ENCODE assay signal across 6 cellular contexts in the genomic region with DNA sequence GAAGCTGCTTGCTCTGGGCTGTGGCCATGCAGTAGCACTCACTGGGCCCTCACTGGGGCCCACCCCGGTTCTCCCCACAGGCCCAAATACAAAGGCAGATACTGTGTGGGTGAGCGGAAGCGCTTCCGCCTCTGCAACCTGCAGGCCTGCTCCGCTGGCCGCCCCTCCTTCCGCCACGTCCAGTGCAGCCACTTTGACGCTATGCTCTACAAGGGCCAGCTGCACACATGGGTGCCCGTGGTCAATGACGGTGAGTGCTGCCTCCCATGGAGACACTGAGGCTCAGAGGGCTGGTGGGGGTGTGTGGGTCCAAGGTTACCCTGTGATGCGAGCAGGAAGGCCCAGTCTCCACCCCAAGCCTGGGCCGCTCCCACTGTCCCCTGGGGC.
DNase-seq lines count a peak whose midpoint lies in the region; ATAC-seq, FAIRE-seq and TF ChIP-seq lines count a peak whose summit lies in the region.
"Not testable (repeated sequence)": the region's sequence is repeated elsewhere in the genome, so short reads cannot be mapped to it uniquely, and the experiment has no call there.

No MANE protein-coding gene starts in this region.

- intact Hi-C loops in K562 (cut with micrococcal nuclease); HepG2 (cut with micrococcal nuclease; ENCODE audit: unreplicated experiment): not testable (repeated sequence)

- H2AFZ ChIP-seq in Karpas-422 (ENCODE audit: low read length), result peak overlapping the region; percentile 67; the same call in 1 of the 2 replicates
- H2AFZ ChIP-seq in K562 (ENCODE audit: low read depth, low read length); HepG2 (ENCODE audit: low read length): not testable (repeated sequence)

- BruUV-seq in K562 (replicated peaks; lab: Mats Ljungman, UMichigan); HepG2 (replicated peaks; lab: Mats Ljungman, UMichigan): not testable (repeated sequence)

- in situ Hi-C loops in K562 (cut with MboI), result loop anchor here (5.0 kb wide), 1 partner anchor 799 kb away; no protein-coding TSS in a partner anchor
- in situ Hi-C loops in HepG2 (cut with HindIII; ENCODE audit: extremely low pct_ligation_motif_present, low pct_unique_long_range_greater_than_20kb), result not testable (repeated sequence)

- DNase-seq in Karpas-422 (peak; percentile 63), islet precursor cell (peak; percentile 6)
- DNase-seq in K562 (ENCODE audit: extremely low read depth in 1 of 4, low spot score in 3 of 4); HepG2 (ENCODE audit: low spot score): not testable (repeated sequence)

- H3K79me2 ChIP-seq in Karpas-422 (ENCODE audit: low read length); K562 (ENCODE audit: control insufficient read depth, insufficient read depth, low read length); HepG2 (ENCODE audit: insufficient read depth, low read length): not testable (repeated sequence)

- not testable (repeated sequence) for TF ChIP-seq POLR2A in K562 (conservative IDR thresholded peaks at IDR 0.05); HepG2 (IDR thresholded peaks at IDR 0.05; ENCODE audit: insufficient read depth in 1 of 2, low read depth in 2 of 2, low read length in 2 of 2)

- WGBS in K562 (ENCODE audit: insufficient coverage, low coverage, missing lambda C conversion rate), result 0% methylated on average over 1 of the region's 13 CpGs
- WGBS in HepG2 (ENCODE audit: low lambda C conversion rate), result 20% methylated on average over 1 of the region's 13 CpGs

- POLR2A ChIA-PET in K562 (lab: Yijun Ruan, JAX); HepG2 (lab: Yijun Ruan, JAX): not testable (repeated sequence)

- not testable (repeated sequence) for H3K9ac ChIP-seq in BLaER1; BLaER1 treated with 17β-estradiol and CSF1 and Interleukin-3, amounts not matched to agents 10 nM and 100 nM; K562 (ENCODE audit: insufficient read depth in 1 of 2, low read depth in 2 of 2, low read length in 2 of 2); HepG2 (ENCODE audit: insufficient read depth, low read depth, low read length)
- peak overlapping the region; percentile 17; the same call in 1 of the 2 replicates for H3K9ac ChIP-seq in Karpas-422 (ENCODE audit: low read length)

- H3K4me1 ChIP-seq in BLaER1 (peaks cover 36% of the 10 kb centered on the region), Karpas-422 (ENCODE audit: low read length) (peaks cover 10% of the 10 kb centered on the region), K562 (replicated peaks in 1 of 2; ENCODE audit: control insufficient read depth in 2 of 2, insufficient read depth in 2 of 2, low read length in 2 of 2) (peaks cover 0 to 18% of the 10 kb centered on the region in 2 experiments; a peak in 2 of 5 replicates), HepG2 (ENCODE audit: insufficient read depth, low read length) (peaks cover 11% of the 10 kb centered on the region)
- H3K4me1 ChIP-seq in BLaER1 treated with 17β-estradiol and CSF1 and Interleukin-3, amounts not matched to agents 10 nM and 100 nM, result peaks cover 3 to 34% (median 19%) of the 10 kb centered on the region in 10 experiments; a peak in 16 of 20 replicates

- H4K20me1 ChIP-seq in BLaER1; BLaER1 treated with 17β-estradiol and CSF1 and Interleukin-3, amounts not matched to agents 10 nM and 100 nM; Karpas-422 (ENCODE audit: insufficient read depth, low read depth, low read length); K562 (replicated peaks; ENCODE audit: control insufficient read depth, insufficient read depth, low read length); HepG2 (ENCODE audit: insufficient read depth, low read length): not testable (repeated sequence)

- TF ChIP-seq CTCF in K562 (IDR thresholded peaks at IDR 0.05 in 2 of 3, conservative IDR thresholded peaks at IDR 0.05 in 1 of 3; ENCODE audit: insufficient read depth in 2 of 3, low read depth in 1 of 3, low read length in 3 of 3); HepG2 (CRISPR knock-in tag; IDR thresholded peaks at IDR 0.05): not testable (repeated sequence)

- not testable (repeated sequence) for TF ChIP-seq RAD21 in K562 (CRISPR knock-in tag; conservative IDR thresholded peaks at IDR 0.05 in 1 of 2, IDR thresholded peaks at IDR 0.05 in 1 of 2); HepG2 (CRISPR knock-in tag; IDR thresholded peaks at IDR 0.05)

- H3K27ac ChIP-seq in BLaER1; BLaER1 treated with 17β-estradiol and CSF1 and Interleukin-3, amounts not matched to agents 10 nM and 100 nM; Karpas-422 (ENCODE audit: low read length); K562 (ENCODE audit: extremely low read depth, low read depth, low read length); HepG2 (ENCODE audit: extremely low read length, insufficient read depth, low read length): not testable (repeated sequence)

- not testable (repeated sequence) for TF ChIP-seq EP300 in K562 (IDR thresholded peaks at IDR 0.05; ENCODE audit: low read length); HepG2 (IDR thresholded peaks at IDR 0.05; ENCODE audit: low read depth in 2 of 2, low read length in 2 of 2); HepG2 (CRISPR knock-in tag; IDR thresholded peaks at IDR 0.05; ENCODE audit: borderline replicate concordance)

- H3K4me3 ChIP-seq in BLaER1; BLaER1 treated with 17β-estradiol and CSF1 and Interleukin-3, amounts not matched to agents 10 nM and 100 nM; Karpas-422 (ENCODE audit: low read length); K562: not testable (repeated sequence)
- peak overlapping the region in 1 of 3 experiments; percentile 13; a peak in 1 of 6 replicates for H3K4me3 ChIP-seq in HepG2 (replicated peaks in 1 of 3; ENCODE audit: insufficient read depth in 1 of 3, low read depth in 2 of 3, low read length in 3 of 3)

- CTCF ChIA-PET in K562 (lab: Yijun Ruan, JAX; ENCODE audit: low intra/inter-chr PET ratio); HepG2 (lab: Yijun Ruan, JAX; ENCODE audit: low intra/inter-chr PET ratio, low total read pairs): not testable (repeated sequence)

- not testable (repeated sequence) for H3K9me1 ChIP-seq in K562 (ENCODE audit: control insufficient read depth, insufficient read depth, low read length)

- not testable (repeated sequence) for H3K9me3 ChIP-seq in BLaER1; BLaER1 treated with 17β-estradiol and CSF1 and Interleukin-3, amounts not matched to agents 10 nM and 100 nM (replicated peaks in 1 of 11); Karpas-422 (ENCODE audit: low read length); K562 (replicated peaks; ENCODE audit: control insufficient read depth, insufficient read depth, low read depth, low read length); HepG2 (ENCODE audit: low read length)

- H3K27me3 ChIP-seq in BLaER1; BLaER1 treated with 17β-estradiol and CSF1 and Interleukin-3, amounts not matched to agents 10 nM and 100 nM; Karpas-422 (ENCODE audit: low read length): not testable (repeated sequence)
- peaks cover 7 to 36% of the 10 kb centered on the region in 2 experiments; a peak in 3 of 5 replicates for H3K27me3 ChIP-seq in K562 (ENCODE audit: control insufficient read depth in 2 of 2, insufficient read depth in 2 of 2, low read length in 2 of 2)
- H3K27me3 ChIP-seq in HepG2 (ENCODE audit: control insufficient read depth in 1 of 2, insufficient read depth in 2 of 2, low read length in 2 of 2), result peaks cover 0 to 16% of the 10 kb centered on the region in 2 experiments; a peak in 3 of 5 replicates

- not testable (repeated sequence) for H3K36me3 ChIP-seq in BLaER1; BLaER1 treated with 17β-estradiol and CSF1 and Interleukin-3, amounts not matched to agents 10 nM and 100 nM; Karpas-422 (ENCODE audit: insufficient read depth, low read length); K562 (ENCODE audit: control insufficient read depth, insufficient read depth, low read length); HepG2 (replicated peaks in 1 of 2; ENCODE audit: control insufficient read depth in 1 of 2, insufficient read depth in 2 of 2, low read length in 2 of 2)

- FAIRE-seq in K562 (lab: Jason Lieb, UNC); HepG2 (lab: Jason Lieb, UNC): not testable (repeated sequence)

- peak; percentile 23; the same call in 2 of the 3 replicates for ATAC-seq in K562
- peak; percentile 40 for ATAC-seq in HepG2

- H3K9me2 ChIP-seq in Karpas-422 (replicated peaks; ENCODE audit: insufficient read depth, low read length), result not testable (repeated sequence)

- H3K4me2 ChIP-seq in BLaER1, result peak overlapping the region; percentile 48; the same call in 1 of the 2 replicates
- H3K4me2 ChIP-seq in BLaER1 treated with 17β-estradiol and CSF1 and Interleukin-3, amounts not matched to agents 10 nM and 100 nM, result peak overlapping the region in 6 of 11 experiments; percentile 28 to 64 (median 47); a peak in 3 of 22 replicates
- peak overlapping the region; percentile 35 for H3K4me2 ChIP-seq in Karpas-422 (ENCODE audit: low read depth, low read length, poor library complexity, severe bottlenecking)
- H3K4me2 ChIP-seq in K562 (ENCODE audit: insufficient read depth, low read length), result not testable (repeated sequence)
- H3K4me2 ChIP-seq in HepG2 (ENCODE audit: low read depth, low read length), result peak overlapping the region; percentile 18; the same call in 1 of the 2 replicates

TF ChIP-seq in HepG2, 621 proteins besides CTCF, POLR2A, EP300 and RAD21 (continues in another document):
- TF ChIP-seq PHF8 (CRISPR knock-in tag; IDR thresholded peaks at IDR 0.05), result 0 out of 2 replicates have a peak, but pooled peaks have one; percentile 24
- TF ChIP-seq GABPA (IDR thresholded peaks at IDR 0.05; ENCODE audit: low read depth, low read length), result not testable (repeated sequence)
- 0 out of 2 replicates have a peak, but pooled peaks have one; percentile 37 for TF ChIP-seq GABPA (CRISPR knock-in tag; IDR thresholded peaks at IDR 0.05; ENCODE audit: low read depth)
- TF ChIP-seq SAP130 (CRISPR knock-in tag; IDR thresholded peaks at IDR 0.05; ENCODE audit: low read depth), result 0 out of 2 replicates have a peak, but pooled peaks have one; percentile 14
- peak; percentile 28; the same call in 1 of the 2 replicates for TF ChIP-seq ZFY (CRISPR knock-in tag; IDR thresholded peaks at IDR 0.05)
- TF ChIP-seq RBFOX2 (IDR thresholded peaks at IDR 0.05; ENCODE audit: low read depth, low read length), result 0 out of 2 replicates have a peak, but pooled peaks have one; percentile 25
